18 cellular contexts compared by ENCODE assay signal in genomic region chr2:21866316-21866715, GRCh38.
A peak's percentile ranks its signal among the peaks of the same experiment; 100 is the strongest.
DNase-seq lines count a peak whose midpoint lies in the region; ATAC-seq, FAIRE-seq and TF ChIP-seq lines count a peak whose summit lies in the region.
"Had no signal": no experiment of that assay in that cellular context is flagged by ENCODE, and none has a peak within 500 bp of the region (broad histone marks: within the 10 kb centered on the region; RNA-seq: fewer than 3 reads in every experiment).

No MANE protein-coding gene starts in this region.

- DNase-seq in ELF-1 (ENCODE audit: low read depth, low spot score) (peak; percentile 37), NT2/D1 (ENCODE audit: low read depth, low spot score) (peak; percentile 23), islet precursor cell (peak; percentile 53), spleen (peak; percentile 48), GM19239 (ENCODE audit: insufficient read length, low spot score) (no peak)
- DNase-seq: AML-193; Caco-2; CD4-positive, alpha-beta T cell; GDM1; GOT3; H7 had no signal

- no peak for TF ChIP-seq CTCF in spleen (IDR thresholded peaks at IDR 0.05 in 8 of 11, conservative IDR thresholded peaks at IDR 0.05 in 3 of 11)

- H3K36me3 ChIP-seq in NT2/D1 (ENCODE audit: insufficient read depth, insufficient read length, low read length) (no peaks in the 10 kb centered on the region), spleen (no peaks in the 10 kb centered on the region)

- intact Hi-C loops in spleen (cut with DNase I; ENCODE audit: low total_unique reads), result no loop called here

- FAIRE-seq in GM19239 (lab: Jason Lieb, UNC), result no peak
- FAIRE-seq: A549, D721Med, K562 had no signal

- H3K4me3 ChIP-seq in NT2/D1 (ENCODE audit: insufficient read length, low read depth), result no peak overlapping the region
- no peak overlapping the region for H3K4me3 ChIP-seq in spleen
- H3K4me3 ChIP-seq: A549, K562 had no signal

- no peak for TF ChIP-seq POLR2A in spleen (IDR thresholded peaks at IDR 0.05)

- no peaks in the 10 kb centered on the region for H3K4me1 ChIP-seq in NT2/D1 (ENCODE audit: insufficient read depth, insufficient read length)
- H3K4me1 ChIP-seq in spleen, result no peaks in the 10 kb centered on the region
- H3K4me1 ChIP-seq: A549, Caco-2 had no signal

- H3K27me3 ChIP-seq in NT2/D1 (ENCODE audit: insufficient read depth, insufficient read length), result no peaks in the 10 kb centered on the region
- no peaks in the 10 kb centered on the region for H3K27me3 ChIP-seq in spleen (replicated peaks in 1 of 7)

- H3K9ac ChIP-seq in NT2/D1 (ENCODE audit: insufficient read length, low read depth), result no peak overlapping the region

- 57 to 83% (median 78%) methylated on average over 4 to 5 of the region's 5 CpGs for WGBS in spleen, 5 donors

- no peak for ATAC-seq in GM18858 (IDR thresholded peaks at IDR 0.05; ENCODE audit: unreplicated experiment)
- no peak for ATAC-seq in HG02763 (IDR thresholded peaks at IDR 0.05; ENCODE audit: unreplicated experiment)
- ATAC-seq: A549, K562 had no signal

- no peaks in the 10 kb centered on the region for H3K9me3 ChIP-seq in NT2/D1 (ENCODE audit: insufficient read depth, low read length)
- H3K9me3 ChIP-seq in spleen, result peaks cover 0 to 13% (median 2%) of the 10 kb centered on the region in 8 donors
- H3K9me3 ChIP-seq: Caco-2 had no signal

- no peak overlapping the region for H3K27ac ChIP-seq in spleen
- H3K27ac ChIP-seq: 22Rv1, A549, C4-2B had no signal
